In genomic region chr1:19287436-19288185, GRCh38 we compare ENCODE assay signal across 17 cellular contexts. TPM values are rescaled to one million over a fixed set of nuclear protein-coding genes. Genes with fewer than 3 reads are reported as not detected.
DNase-seq lines count a peak whose midpoint lies in the region; ATAC-seq and TF ChIP-seq lines count a peak whose summit lies in the region.
"Had no signal": no experiment of that assay in that cellular context is flagged by ENCODE, and none has a peak within 500 bp of the region (broad histone marks: within the 10 kb centered on the region; RNA-seq: fewer than 3 reads in every experiment).

No MANE protein-coding gene starts in this region.

- peak overlapping the region; percentile 72 for H3K4me3 Mint-ChIP-seq in CD8-positive, alpha-beta T cell
- peak overlapping the region; percentile 48 for H3K4me3 Mint-ChIP-seq in activated naive CD8-positive, alpha-beta T cell treated with anti-CD3 and anti-CD28 coated beads for 36 hours
- H3K4me3 Mint-ChIP-seq: stimulated activated naive CD8-positive, alpha-beta T cell treated with anti-CD3 and anti-CD28 coated beads, Interleukin-15, Interleukin-2, amounts not matched to agents 100 ng/mL and 50 ng/mL, for 24 hours had no signal

- DNase-seq in CD8-positive, alpha-beta T cell, result no peak
- no peak for DNase-seq in activated naive CD8-positive, alpha-beta T cell treated with anti-CD3 and anti-CD28 coated beads for 36 hours
- no peak for DNase-seq in D341Med (ENCODE audit: low spot score)
- DNase-seq in hepatocyte (ENCODE audit: low spot score), result no peak
- DNase-seq in amygdala (lab: John Stamatoyannopoulos, UW), result no peak
- DNase-seq in stimulated activated naive CD4-positive, alpha-beta T cell (lab: John Stamatoyannopoulos, UW), result no peak
- DNase-seq: activated CD8-positive, alpha-beta memory T cell treated with anti-CD3 and anti-CD28 coated beads, Interleukin-2, amount 50 U/mL, for 48 hours; erythroblast; KG1; NCI-H1694; NCI-H526 treated with DMSO at 0.1 percent for 48 hours; psoas muscle had no signal

- 97% methylated on average over 13 of the region's 13 CpGs for WGBS in hepatocyte (ENCODE audit: low lambda C conversion rate, missing lambda C conversion rate)

- TF ChIP-seq CTCF in 22Rv1 (IDR thresholded peaks at IDR 0.05), result no peak
- TF ChIP-seq CTCF in CD8-positive, alpha-beta T cell (IDR thresholded peaks at IDR 0.05), result no peak
- TF ChIP-seq CTCF in hepatocyte (IDR thresholded peaks at IDR 0.05; ENCODE audit: poor library complexity), result no peak

- peaks cover 8% of the 10 kb centered on the region for H3K36me3 Mint-ChIP-seq in CD8-positive, alpha-beta T cell
- peaks cover 8% of the 10 kb centered on the region for H3K36me3 Mint-ChIP-seq in activated naive CD8-positive, alpha-beta T cell treated with anti-CD3 and anti-CD28 coated beads for 36 hours

- H3K9me2 ChIP-seq in hepatocyte (replicated peaks; ENCODE audit: insufficient read depth), result no peaks in the 10 kb centered on the region

- peaks cover 7% of the 10 kb centered on the region for H3K4me1 Mint-ChIP-seq in CD8-positive, alpha-beta T cell (ENCODE audit: low read depth)
- H3K4me1 Mint-ChIP-seq in activated naive CD8-positive, alpha-beta T cell treated with anti-CD3 and anti-CD28 coated beads for 36 hours, result peaks cover 6% of the 10 kb centered on the region

- CTCF ChIA-PET in CD8-positive, alpha-beta T cell (lab: Charles Lee), result no interaction called here

- H3K27me3 Mint-ChIP-seq in CD8-positive, alpha-beta T cell (ENCODE audit: low read depth), result peaks cover 13% of the 10 kb centered on the region
- H3K27me3 Mint-ChIP-seq in activated naive CD8-positive, alpha-beta T cell treated with anti-CD3 and anti-CD28 coated beads for 36 hours, result peaks cover 16% of the 10 kb centered on the region

- H3K27ac ChIP-seq in 22Rv1, result peak overlapping the region; percentile 77
- H3K27ac ChIP-seq in CD8-positive, alpha-beta T cell (ENCODE audit: low read depth, low read length), result no peak overlapping the region
- peak overlapping the region; percentile 76 to 84 for H3K27ac ChIP-seq in mucosa of rectum (ENCODE audit: low read depth in 2 of 2, low read length in 2 of 2)
- no peak overlapping the region for H3K27ac ChIP-seq in hepatocyte
- H3K27ac ChIP-seq: psoas muscle had no signal

- H3K4me3 ChIP-seq in CD8-positive, alpha-beta T cell (ENCODE audit: low read depth, low read length), result no peak overlapping the region
- H3K4me3 ChIP-seq in mucosa of rectum (ENCODE audit: low read length in 2 of 2), result peak overlapping the region; percentile 72 to 79
- H3K4me3 ChIP-seq in hepatocyte, result no peak overlapping the region
- H3K4me3 ChIP-seq: lung had no signal

- no peaks in the 10 kb centered on the region for H4K20me1 ChIP-seq in hepatocyte (ENCODE audit: insufficient read depth, poor library complexity, severe bottlenecking)

- H3K27ac Mint-ChIP-seq in CD8-positive, alpha-beta T cell, result no peak overlapping the region
- H3K27ac Mint-ChIP-seq in activated naive CD8-positive, alpha-beta T cell treated with anti-CD3 and anti-CD28 coated beads for 36 hours, result no peak overlapping the region

- H3K9me3 Mint-ChIP-seq in CD8-positive, alpha-beta T cell, result no peaks in the 10 kb centered on the region
- H3K9me3 Mint-ChIP-seq in activated naive CD8-positive, alpha-beta T cell treated with anti-CD3 and anti-CD28 coated beads for 36 hours, result peaks cover 2% of the 10 kb centered on the region
- H3K9me3 Mint-ChIP-seq: stimulated activated naive CD8-positive, alpha-beta T cell treated with anti-CD3 and anti-CD28 coated beads, Interleukin-15, Interleukin-2, amounts not matched to agents 100 ng/mL and 50 ng/mL, for 24 hours had no signal

- no peak for ATAC-seq in CD8-positive, alpha-beta T cell

- H3K27me3 ChIP-seq in CD8-positive, alpha-beta T cell (ENCODE audit: insufficient read depth, low read length), result no peaks in the 10 kb centered on the region
- H3K27me3 ChIP-seq in mucosa of rectum (ENCODE audit: control insufficient read depth in 2 of 2, insufficient read depth in 2 of 2, low read length in 2 of 2) (no peaks in the 10 kb centered on the region), hepatocyte (no peaks in the 10 kb centered on the region)

- H3K9me3 ChIP-seq in CD8-positive, alpha-beta T cell (ENCODE audit: low read length), result no peaks in the 10 kb centered on the region
- no peaks in the 10 kb centered on the region for H3K9me3 ChIP-seq in mucosa of rectum (ENCODE audit: control insufficient read depth in 2 of 2, low read length in 2 of 2)
- peaks cover 3% of the 10 kb centered on the region for H3K9me3 ChIP-seq in hepatocyte (ENCODE audit: low read depth)
- H3K9me3 ChIP-seq: psoas muscle had no signal

- H3K79me2 ChIP-seq in hepatocyte, result no peaks in the 10 kb centered on the region

- intact Hi-C loops in CD8-positive, alpha-beta T cell (cut with DNase I, micrococcal nuclease), result no loop called here

- peak overlapping the region; percentile 24 to 84 for H3K9ac ChIP-seq in mucosa of rectum (ENCODE audit: low read depth in 1 of 2, low read length in 2 of 2)

- no peak overlapping the region for H3K4me2 ChIP-seq in hepatocyte

- POLR2A ChIA-PET in CD8-positive, alpha-beta T cell (lab: Charles Lee), result no interaction called here

- H3K4me1 ChIP-seq in CD8-positive, alpha-beta T cell (ENCODE audit: insufficient read depth, low read length), result peaks cover 6% of the 10 kb centered on the region
- H3K4me1 ChIP-seq in mucosa of rectum (ENCODE audit: control insufficient read depth in 2 of 2, insufficient read depth in 2 of 2, low read length in 2 of 2), result peaks cover 8 to 29% of the 10 kb centered on the region in 2 donors
- H3K4me1 ChIP-seq in hepatocyte (ENCODE audit: insufficient read depth), result no peaks in the 10 kb centered on the region

- no peak overlapping the region for H2AFZ ChIP-seq in hepatocyte

- H3K36me3 ChIP-seq in CD8-positive, alpha-beta T cell (ENCODE audit: insufficient read depth, low read length), result no peaks in the 10 kb centered on the region
- H3K36me3 ChIP-seq in mucosa of rectum (ENCODE audit: control insufficient read depth in 2 of 2, insufficient read depth in 2 of 2, low read length in 2 of 2), result peaks cover 6 to 7% of the 10 kb centered on the region in 2 donors
- H3K36me3 ChIP-seq in hepatocyte (replicated peaks; ENCODE audit: insufficient read depth, low read depth), result no peaks in the 10 kb centered on the region

RNA-seq across cellular contexts. Expression of gene AKR7A3, which starts 1.0 kb away (rescaled TPM):
- 1 to 10 TPM; 1.2 to 1.6 TPM for total RNA-seq in CD8-positive, alpha-beta T cell
- under 1 TPM; 0.37 to 0.52 TPM for total RNA-seq in activated naive CD8-positive, alpha-beta T cell treated with anti-CD3 and anti-CD28 coated beads for 36 hours
- total RNA-seq in hepatocyte, result 1.2 and 2.3 TPM in 2 replicates
- polyA plus RNA-seq in hepatocyte, result 0.46 and 1.5 TPM in 2 replicates
- total RNA-seq: Right ventricle myocardium inferior had no signal

RNA-seq across cellular contexts. Expression of gene AKR7A2, which starts 24.3 kb away (rescaled TPM):
- total RNA-seq in CD8-positive, alpha-beta T cell, result 1 to 10 TPM; 7.9 to 8.1 TPM
- 10 to 100 TPM; 37.4 to 43.0 TPM for total RNA-seq in activated naive CD8-positive, alpha-beta T cell treated with anti-CD3 and anti-CD28 coated beads for 36 hours
- total RNA-seq in hepatocyte, result 81.5 and 118 TPM in 2 replicates
- polyA plus RNA-seq in hepatocyte, result 108 and 109 TPM in 2 replicates

RNA-seq across cellular contexts. Expression of gene SLC66A1, which starts 24.5 kb away (rescaled TPM):
- 1 to 10 TPM; 1.3 to 2.1 TPM for total RNA-seq in CD8-positive, alpha-beta T cell
- 1 to 10 TPM; 6.5 to 6.8 TPM for total RNA-seq in activated naive CD8-positive, alpha-beta T cell treated with anti-CD3 and anti-CD28 coated beads for 36 hours
- 28.2 and 35.2 TPM in 2 replicates for total RNA-seq in hepatocyte
- polyA plus RNA-seq in hepatocyte, result 34.5 and 39.6 TPM in 2 replicates

RNA-seq across cellular contexts. Expression of gene MRTO4, which starts 36.0 kb away (rescaled TPM):
- total RNA-seq in CD8-positive, alpha-beta T cell, result 10 to 100 TPM; 18.9 to 19.5 TPM
- total RNA-seq in activated naive CD8-positive, alpha-beta T cell treated with anti-CD3 and anti-CD28 coated beads for 36 hours, result 100 to 1,000 TPM; 137 to 149 TPM
- total RNA-seq in hepatocyte, result 19.7 and 20.8 TPM in 2 replicates
- 24.9 and 28.7 TPM in 2 replicates for polyA plus RNA-seq in hepatocyte

RNA-seq across cellular contexts. Expression of gene EMC1, which starts 36.3 kb away (rescaled TPM):
- 10 to 100 TPM; 28.2 to 33.5 TPM for total RNA-seq in CD8-positive, alpha-beta T cell
- total RNA-seq in activated naive CD8-positive, alpha-beta T cell treated with anti-CD3 and anti-CD28 coated beads for 36 hours, result 10 to 100 TPM; 49.9 to 53.8 TPM
- total RNA-seq in hepatocyte, result 33.0 and 35.8 TPM in 2 replicates
- polyA plus RNA-seq in hepatocyte, result 28.6 and 33.2 TPM in 2 replicates

Comparison
In these comparisons a context has a peak if more than half of its experiments do, and no peak if none do; other contexts are left out.
1. H3K27ac ChIP-seq: peak in 22Rv1 (single experiment) and mucosa of rectum (2 of 2); none in CD8-positive, alpha-beta T cell (single experiment) and hepatocyte (single experiment).
2. H3K4me3 ChIP-seq: peak in mucosa of rectum (2 of 2); none in CD8-positive, alpha-beta T cell (single experiment) and hepatocyte (single experiment).